ENCODE assay signal across 16 cellular contexts in genomic region chr2:187078297-187078696, GRCh38.
A peak's percentile ranks its signal among the peaks of the same experiment; 100 is the strongest.
DNase-seq lines count a peak whose midpoint lies in the region; ATAC-seq and TF ChIP-seq lines count a peak whose summit lies in the region.
"Had no signal": no experiment of that assay in that cellular context is flagged by ENCODE, and none has a peak within 500 bp of the region (broad histone marks: within the 10 kb centered on the region; RNA-seq: fewer than 3 reads in every experiment).

No MANE protein-coding gene starts in this region.

- H3K4me3 ChIP-seq in astrocyte of the cerebellum (ENCODE audit: low read depth, low read length): no peak overlapping the region
- H3K4me3 ChIP-seq: testis had no signal

- peak; percentile 41 for ATAC-seq in HG02610 (IDR thresholded peaks at IDR 0.05; ENCODE audit: unreplicated experiment)
- ATAC-seq: esophagus mucosa had no signal

- in situ Hi-C loops in astrocyte of the cerebellum (cut with HindIII; ENCODE audit: low sequenced_read_pairs): no loop called here

- TF ChIP-seq CTCF in astrocyte of the cerebellum (IDR thresholded peaks at IDR 0.05; ENCODE audit: low read depth, low read length, missing control alignments): no peak

- peak; percentile 8 for DNase-seq in A172 (ENCODE audit: low spot score)
- peak; percentile 6 for DNase-seq in astrocyte of the cerebellum (ENCODE audit: low read depth)
- peak; percentile 52 for DNase-seq in iris pigment epithelial cell (ENCODE audit: low read depth)
- DNase-seq in NCI-H1092 (lab: John Stamatoyannopoulos, UW): no peak
- no peak for DNase-seq in stimulated activated CD8-positive, alpha-beta memory T cell treated with anti-CD3 and anti-CD28 coated beads, Interleukin-4, amount 100 ng/mL, for 48 hours
- no peak for DNase-seq in T-helper 1 cell
- DNase-seq in 8988T: no peak
- DNase-seq: activated CD4-positive, alpha-beta T cell treated with anti-CD3 and anti-CD28 coated beads for 4 hours; activated T-cell treated with anti-CD3 and anti-CD28 coated beads for 4 hours; cortex of kidney; midbrain; NCI-H1417; NCI-H446; testis had no signal

Comparison
In these comparisons a context has a peak if more than half of its experiments do, and no peak if none do; other contexts are left out.
1. DNase-seq: peak in A172 (single experiment), astrocyte of the cerebellum (single experiment) and iris pigment epithelial cell (single experiment); none in NCI-H1092 (single experiment), stimulated activated CD8-positive, alpha-beta memory T cell treated with anti-CD3 and anti-CD28 coated beads, Interleukin-4, amount 100 ng/mL, for 48 hours (single experiment), T-helper 1 cell (0 of 5) and 8988T (single experiment).